ENCODE assay signal across 12 cellular contexts in genomic region chr7:121525155-121525819, GRCh38.
"Had no signal": no experiment of that assay in that cellular context is flagged by ENCODE, and none has a peak within 500 bp of the region (broad histone marks: within the 10 kb centered on the region; RNA-seq: fewer than 3 reads in every experiment).

No MANE protein-coding gene starts in this region.

- H3K4me3 ChIP-seq: skin epidermis, tibial nerve had no signal

- ATAC-seq: activated T-helper 17 cell treated with anti-CD3 and anti-CD28 coated beads, Interleukin-2, amount 50 U/mL, for 72 hours; left lobe of liver; T-helper 17 cell had no signal

- DNase-seq: activated B cell treated with CpG ODN at 0.5 μM for 24 hours; activated CD4-positive, alpha-beta T cell treated with anti-CD3 and anti-CD28 coated beads, Interleukin-2, amount 10 ng/mL, durations not matched to agents 24 days and 14 days; activated naive CD4-positive, alpha-beta T cell treated with anti-CD3 and anti-CD28 coated beads for 36 hours; activated T-cell treated with anti-CD3 and anti-CD28 coated beads for 4 hours; cortex of kidney; effector memory CD4-positive, alpha-beta T cell; mammary epithelial cell; T-helper 17 cell had no signal

- H3K36me3 ChIP-seq: tibial nerve had no signal

- H3K9me3 ChIP-seq: tibial nerve had no signal

- H3K27me3 ChIP-seq: tibial nerve had no signal

- H3K27ac ChIP-seq: tibial nerve had no signal
